ENCODE assay signal across 8 cellular contexts in genomic region chr14:66508846-66509621, GRCh38. TPM values are rescaled to one million over a fixed set of nuclear protein-coding genes. Genes with fewer than 3 reads are reported as not detected.
DNase-seq lines count a peak whose midpoint lies in the region; TF ChIP-seq lines count a peak whose summit lies in the region.

No MANE protein-coding gene starts in this region.

- no peak for TF ChIP-seq CTCF in epithelial cell of proximal tubule (conservative IDR thresholded peaks at IDR 0.05; ENCODE audit: low read depth, low read length)

- DNase-seq in EH (ENCODE audit: low read depth) (peak; percentile 39), H4 (ENCODE audit: low spot score) (peak; percentile 4), NCI-H2227 treated with DMSO at 0.1 percent for 48 hours (lab: John Stamatoyannopoulos, UW) (peak; percentile 55), activated T-cell treated with anti-CD3 and anti-CD28 coated beads for 4 hours (peak; percentile 40), epithelial cell of proximal tubule (ENCODE audit: low read depth) (no peak), mucosa of gallbladder (ENCODE audit: low spot score) (peak; percentile 17), SIG-M5 treated with dmso at 0.1 percent for 504 hours (lab: John Stamatoyannopoulos, UW; ENCODE audit: unreplicated experiment) (no peak)
- peak; percentile 11 to 53 (median 32) for DNase-seq in stimulated activated naive CD4-positive, alpha-beta T cell (lab: John Stamatoyannopoulos, UW)

- H3K4me3 ChIP-seq in epithelial cell of proximal tubule (ENCODE audit: low read depth, low read length), result peak overlapping the region; percentile 82

RNA-seq across cellular contexts. Expression of gene GPHN, which starts 1.1 kb away (rescaled TPM):
- total RNA-seq in H4 (2014; rRNA removed; shearing (Covaris generic)), result 11.6 and 44.6 TPM in 2 replicates
- total RNA-seq in epithelial cell of proximal tubule, result 8.8 and 22.9 TPM in 2 replicates
- total RNA-seq in mucosa of gallbladder, result 41.8 TPM

RNA-seq across cellular contexts. Expression of gene CCDC196, which starts 22.9 kb away (rescaled TPM):
- total RNA-seq in H4 (2014; rRNA removed; shearing (Covaris generic)), result not detected in 2 replicates
- not detected in 2 replicates for total RNA-seq in epithelial cell of proximal tubule
- not detected for total RNA-seq in mucosa of gallbladder

Comparison
In these comparisons a context has a peak if more than half of its experiments do, and no peak if none do; other contexts are left out.
1. DNase-seq: peak in EH (single experiment), H4 (single experiment), NCI-H2227 treated with DMSO at 0.1 percent for 48 hours (single experiment), activated T-cell treated with anti-CD3 and anti-CD28 coated beads for 4 hours (single experiment), mucosa of gallbladder (single experiment) and stimulated activated naive CD4-positive, alpha-beta T cell (6 of 6); none in epithelial cell of proximal tubule (single experiment) and SIG-M5 treated with dmso at 0.1 percent for 504 hours (single experiment).